Comparison of ENCODE assay signal across 8 cellular contexts in the genomic region with DNA sequence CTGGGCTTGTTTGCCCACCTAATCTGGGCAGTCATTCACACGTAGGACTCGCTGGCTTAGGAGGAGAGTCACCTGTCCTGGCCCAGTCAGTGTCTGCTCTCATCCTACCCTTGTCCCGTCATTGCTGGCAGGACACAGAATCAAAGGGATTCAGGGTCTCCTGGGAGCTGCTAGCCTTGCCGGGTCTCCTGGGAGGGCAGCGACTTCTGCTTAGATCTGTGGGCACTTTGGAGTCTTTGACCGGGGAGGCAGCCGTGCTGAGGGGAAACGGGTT. TPM values are rescaled to one million over a fixed set of nuclear protein-coding genes. Genes with fewer than 3 reads are reported as not detected.
DNase-seq lines count a peak whose midpoint lies in the region; ATAC-seq and TF ChIP-seq lines count a peak whose summit lies in the region.

No MANE protein-coding gene starts in this region.

- H4K20me1 ChIP-seq in HCT116 (ENCODE audit: insufficient read depth) (no peaks in the 10 kb centered on the region; the same call in 1 of the 2 replicates), SK-N-SH (ENCODE audit: insufficient read depth) (peaks cover 30% of the 10 kb centered on the region), smooth muscle cell (ENCODE audit: low read depth) (peaks cover 94% of the 10 kb centered on the region)

- H3F3A ChIP-seq in SK-N-SH (replicated peaks; ENCODE audit: insufficient read depth) (peaks cover 15% of the 10 kb centered on the region), smooth muscle cell (ENCODE audit: low read depth) (peaks cover 26% of the 10 kb centered on the region)

- RAD21 ChIA-PET in HCT116 (lab: Charles Lee; ENCODE audit: low non-redundant PET in 1 of 2, low total read pairs in 2 of 2, uncharacterized antibody in 2 of 2, unreplicated experiment in 2 of 2) = interaction anchor here in 1 of 2 experiments (0.9 kb wide), 1 partner anchor 14 kb away, joined by 3 read pairs; no protein-coding TSS in a partner anchor

- H2AFZ ChIP-seq in HCT116 (ENCODE audit: low read depth, low read length, poor library complexity, severe bottlenecking) (no peak overlapping the region), SK-N-SH (ENCODE audit: low read depth) (peak overlapping the region; percentile 26; the same call in 1 of the 2 replicates), smooth muscle cell (ENCODE audit: low read depth) (no peak overlapping the region)

- no peaks in the 10 kb centered on the region for H3K36me3 ChIP-seq in HCT116 (ENCODE audit: control insufficient read depth in 1 of 2, insufficient read depth in 2 of 2, low read length in 2 of 2)
- H3K36me3 ChIP-seq in SK-N-SH (replicated peaks in 1 of 2; ENCODE audit: control insufficient read depth in 1 of 2, insufficient read depth in 2 of 2, low read length in 1 of 2) = no peaks in the 10 kb centered on the region
- no peaks in the 10 kb centered on the region for H3K36me3 ChIP-seq in smooth muscle cell (ENCODE audit: low read depth)

- H3K9me3 ChIP-seq in HCT116 (ENCODE audit: control insufficient read depth in 1 of 2, insufficient read depth in 1 of 2, low read depth in 1 of 2, low read length in 2 of 2) (no peaks in the 10 kb centered on the region), SK-N-SH (no peaks in the 10 kb centered on the region), smooth muscle cell (replicated peaks; ENCODE audit: low read depth) (no peaks in the 10 kb centered on the region)

- POLR2A ChIA-PET in HCT116 (lab: Charles Lee) (interaction anchor here (1.1 to 2.3 kb wide), 2 partner anchors 10 to 13 kb away, joined by 3 to 6 read pairs; no protein-coding TSS in a partner anchor), SK-N-SH (lab: Yijun Ruan, JAX) (interaction anchor here (0.6 to 2.0 kb wide), 12 partner anchors 9 to 143 kb away, joined by 3 to 11 read pairs (median 5); partner anchors contain the start of gene SREBF1)

- peaks cover 73 to 96% of the 10 kb centered on the region in 2 experiments for H3K4me1 ChIP-seq in HCT116 (ENCODE audit: control insufficient read depth in 1 of 2, insufficient read depth in 2 of 2, low read length in 2 of 2)
- peaks cover 60 to 79% of the 10 kb centered on the region in 2 experiments for H3K4me1 ChIP-seq in SK-N-SH (ENCODE audit: control insufficient read depth in 1 of 2, insufficient read depth in 2 of 2, low read depth in 1 of 2, low read length in 1 of 2)
- peaks cover 45% of the 10 kb centered on the region for H3K4me1 ChIP-seq in smooth muscle cell (ENCODE audit: low read depth)

- peak overlapping the region; percentile 94 for H3K27ac ChIP-seq in HCT116 (ENCODE audit: low read depth, low read length)
- H3K27ac ChIP-seq in SK-N-SH (ENCODE audit: low read depth in 2 of 2, low read length in 1 of 2) = peak overlapping the region; percentile 95 to 99
- peak overlapping the region; percentile 96 for H3K27ac ChIP-seq in smooth muscle cell (ENCODE audit: low read depth)

- DNase-seq in HCT116 (ENCODE audit: low read depth, low spot score) (no peak), SK-N-SH (no peak), fibroblast of the aortic adventitia (ENCODE audit: low read depth) (no peak), smooth muscle cell (lab: John Stamatoyannopoulos, UW; ENCODE audit: unreplicated experiment) (peak; percentile 53), COLO829 (ENCODE audit: low spot score) (no peak), GM03348 (ENCODE audit: low spot score) (no peak), NCI-H446 (lab: John Stamatoyannopoulos, UW) (no peak)

- TF ChIP-seq CTCF in HCT116 (IDR thresholded peaks at IDR 0.05 in 2 of 3, conservative IDR thresholded peaks at IDR 0.05 in 1 of 3; ENCODE audit: borderline replicate concordance in 1 of 3, insufficient read depth in 1 of 3, low read depth in 2 of 3, low read length in 2 of 3) (no peak), SK-N-SH (IDR thresholded peaks at IDR 0.05) (no peak), fibroblast of the aortic adventitia (IDR thresholded peaks at IDR 0.05; ENCODE audit: insufficient read depth, low read length) (no peak), smooth muscle cell (IDR thresholded peaks at IDR 0.05; ENCODE audit: borderline replicate concordance, insufficient read depth, poor library complexity, severe bottlenecking) (no peak)

- BruUV-seq in HCT116 (replicated peaks; lab: Mats Ljungman, UMichigan) = TSS peak; percentile 83

- no peak for TF ChIP-seq EP300 in SK-N-SH (IDR thresholded peaks at IDR 0.05; ENCODE audit: borderline replicate concordance in 1 of 2, low read depth in 1 of 2, low read length in 1 of 2)

- H3K4me2 ChIP-seq in HCT116 (ENCODE audit: low read length) (peak overlapping the region; percentile 99), SK-N-SH (peak overlapping the region; percentile 81), smooth muscle cell (peak overlapping the region; percentile 97)

- CTCF ChIA-PET in HCT116 (lab: Charles Lee) = interaction anchor here (2.7 kb wide), 1 partner anchor 11 kb away, joined by 9 read pairs; no protein-coding TSS in a partner anchor
- CTCF ChIA-PET in SK-N-SH (lab: Yijun Ruan, JAX) = interaction anchor here (1.1 to 5.7 kb wide), 6 partner anchors 12 to 197 kb away, joined by 3 to 35 read pairs (median 3); partner anchors contain the start of gene RAI1

- TF ChIP-seq POLR2A in HCT116 (IDR thresholded peaks at IDR 0.05; ENCODE audit: borderline replicate concordance, extremely low read depth, insufficient read depth, insufficient read length) = no peak

- ATAC-seq in HCT116 (peak; percentile 18), HG02840 (IDR thresholded peaks at IDR 0.05; ENCODE audit: low FRiP score, unreplicated experiment) (no peak)

- H3K9me2 ChIP-seq in HCT116 (ENCODE audit: insufficient read depth) = no peaks in the 10 kb centered on the region
- no peaks in the 10 kb centered on the region for H3K9me2 ChIP-seq in SK-N-SH

- peak overlapping the region; percentile 91 for H3K9ac ChIP-seq in HCT116 (ENCODE audit: low read length)
- H3K9ac ChIP-seq in SK-N-SH = peak overlapping the region; percentile 93
- H3K9ac ChIP-seq in smooth muscle cell (ENCODE audit: low read depth) = peak overlapping the region; percentile 85

- intact Hi-C loops in HCT116 (cut with micrococcal nuclease) = no loop called here

- peaks cover 97% of the 10 kb centered on the region for H3K79me2 ChIP-seq in HCT116 (ENCODE audit: insufficient read depth, low read length)
- H3K79me2 ChIP-seq in SK-N-SH (ENCODE audit: insufficient read depth) = peaks cover 96% of the 10 kb centered on the region
- H3K79me2 ChIP-seq in smooth muscle cell (ENCODE audit: low read depth) = peaks cover 89% of the 10 kb centered on the region

- H3K27me3 ChIP-seq in HCT116 (ENCODE audit: insufficient read depth, low read length) (no peaks in the 10 kb centered on the region), SK-N-SH (ENCODE audit: insufficient read depth) (no peaks in the 10 kb centered on the region), smooth muscle cell (ENCODE audit: low read depth) (no peaks in the 10 kb centered on the region)

- WGBS in SK-N-SH (ENCODE audit: low lambda C conversion rate) = 18% methylated on average over 6 of the region's 8 CpGs
- WGBS in smooth muscle cell (ENCODE audit: low lambda C conversion rate) = 41% methylated on average over 8 of the region's 8 CpGs

- TF ChIP-seq RAD21 in HCT116 (IDR thresholded peaks at IDR 0.05; ENCODE audit: low read depth) (no peak), SK-N-SH (IDR thresholded peaks at IDR 0.05; ENCODE audit: low read length) (no peak)

- H3K4me3 ChIP-seq in HCT116 (replicated peaks in 1 of 2; ENCODE audit: low read depth in 1 of 2, low read length in 2 of 2) = peak overlapping the region; percentile 37 to 83
- peak overlapping the region; percentile 68 to 79; a peak in 2 of 4 replicates for H3K4me3 ChIP-seq in SK-N-SH (ENCODE audit: low read depth in 2 of 2, low read length in 1 of 2)
- peak overlapping the region; percentile 69 for H3K4me3 ChIP-seq in fibroblast of the aortic adventitia (ENCODE audit: low read depth, low read length)
- peak overlapping the region; percentile 72 for H3K4me3 ChIP-seq in smooth muscle cell

TF ChIP-seq in HCT116, 20 proteins besides CTCF, POLR2A, EP300 and RAD21:
- no peak for TF ChIP-seq SP1 (IDR thresholded peaks at IDR 0.05; ENCODE audit: low read depth)
TF ChIP-seq in HCT116: peak in this region for 0.

TF ChIP-seq in SK-N-SH, 30 proteins besides CTCF, POLR2A, EP300 and RAD21 (continues in another document):
- no peak for TF ChIP-seq POLR2AphosphoS5 (IDR thresholded peaks at IDR 0.05; ENCODE audit: low read depth, low read length)
- no peak for TF ChIP-seq FOXJ3 (CRISPR knock-in tag; IDR thresholded peaks at IDR 0.05)
- no peak for TF ChIP-seq TEAD4 (IDR thresholded peaks at IDR 0.05; ENCODE audit: borderline replicate concordance, insufficient read depth)
- no peak for TF ChIP-seq FOSL2 (IDR thresholded peaks at IDR 0.05; ENCODE audit: borderline replicate concordance, low read depth)
- TF ChIP-seq NRF1 (IDR thresholded peaks at IDR 0.05; ENCODE audit: low read depth, low read length) = no peak
- no peak; the same call in 1 of the 2 replicates for TF ChIP-seq MXI1 (IDR thresholded peaks at IDR 0.05; ENCODE audit: low read depth, low read length)
- TF ChIP-seq ELF1 (IDR thresholded peaks at IDR 0.05) = no peak
- TF ChIP-seq YY1 (IDR thresholded peaks at IDR 0.05; ENCODE audit: low read depth) = no peak
- TF ChIP-seq PBX3 (IDR thresholded peaks at IDR 0.05) = no peak

RNA-seq across cellular contexts. Expression of gene RAI1, which starts 12.6 kb away (rescaled TPM):
- total RNA-seq in HCT116 (2021; ENCODE audit: unreplicated experiment) = 38.5 TPM
- polyA plus RNA-seq in HCT116 (2012) = 21.0 and 25.2 TPM in 2 replicates
- polyA plus RNA-seq in SK-N-SH (2012; rRNA removed) = 2.6 and 4.7 TPM in 2 replicates
- polyA plus RNA-seq in SK-N-SH (2012; cell fraction: cytosol; rRNA removed) = 3.4 and 3.9 TPM in 2 replicates
- polyA plus RNA-seq in SK-N-SH (2012; cell fraction: nucleus; rRNA removed) = 16.7 and 20.0 TPM in 2 replicates
- total RNA-seq in fibroblast of the aortic adventitia (ENCODE audit: low replicate concordance) = 7.5 and 9.1 TPM in 2 replicates
- total RNA-seq in smooth muscle cell = 11.1 and 12.2 TPM in 2 replicates
- 17.6 and 19.2 TPM in 2 replicates for polyA plus RNA-seq in smooth muscle cell
